In genomic region chr2:16093639-16094447, GRCh38 we compare ENCODE assay signal across 20 cellular contexts.
DNase-seq lines count a peak whose midpoint lies in the region; TF ChIP-seq lines count a peak whose summit lies in the region.
"Had no signal": no experiment of that assay in that cellular context is flagged by ENCODE, and none has a peak within 500 bp of the region (broad histone marks: within the 10 kb centered on the region; RNA-seq: fewer than 3 reads in every experiment).

No MANE protein-coding gene starts in this region.

- DNase-seq in DMS153 (lab: John Stamatoyannopoulos, UW), result peak; percentile 3
- no peak for DNase-seq in DMS153 treated with DMSO at 0.1 percent for 48 hours (lab: John Stamatoyannopoulos, UW; ENCODE audit: unreplicated experiment)
- DNase-seq in WERI-Rb-1, result no peak
- peak; percentile 3 for DNase-seq in kidney glomerular epithelial cell (lab: John Stamatoyannopoulos, UW)
- peak; percentile 30 for DNase-seq in renal cortical epithelial cell (ENCODE audit: low read depth)
- no peak for DNase-seq in NCI-H1048 (lab: John Stamatoyannopoulos, UW)
- no peak for DNase-seq in HCEC 1CT
- DNase-seq in COLO829 (ENCODE audit: low spot score), result no peak
- DNase-seq: activated CD4-positive, CD25-positive, alpha-beta regulatory T cell treated with anti-CD3 and anti-CD28 coated beads, Interleukin-2, amount 50 U/mL, for 72 hours; activated naive CD8-positive, alpha-beta T cell treated with anti-CD3 and anti-CD28 coated beads for 36 hours; DMS53; mammary epithelial cell; naive thymus-derived CD8-positive, alpha-beta T cell; NCI-H1694 treated with DMSO at 0.1 percent for 48 hours; NCI-H446 treated with DMSO at 0.1 percent for 48 hours had no signal

- no peak overlapping the region for H3K4me3 ChIP-seq in WERI-Rb-1 (ENCODE audit: low read depth, low read length)
- H3K4me3 ChIP-seq: gastroesophageal sphincter, prostate gland, SJSA1 had no signal

- no peak for TF ChIP-seq CTCF in WERI-Rb-1 (IDR thresholded peaks at IDR 0.05; ENCODE audit: low read depth, low read length)

- H3K36me3 ChIP-seq in WERI-Rb-1, result no peaks in the 10 kb centered on the region
- H3K36me3 ChIP-seq: gastroesophageal sphincter, prostate gland, SJSA1 had no signal

- H3K27ac ChIP-seq in WERI-Rb-1, result peak overlapping the region; percentile 68
- H3K27ac ChIP-seq: 22Rv1, epithelial cell of prostate, gastroesophageal sphincter, prostate gland, SJSA1 had no signal

- H3K27me3 ChIP-seq in WERI-Rb-1 (ENCODE audit: insufficient read depth, low read depth, severe bottlenecking), result no peaks in the 10 kb centered on the region
- H3K27me3 ChIP-seq: SJSA1 had no signal

- peaks cover 4% of the 10 kb centered on the region for H3K9me3 ChIP-seq in WERI-Rb-1 (ENCODE audit: severe bottlenecking)
- H3K9me3 ChIP-seq: gastroesophageal sphincter, prostate gland, SJSA1 had no signal

Comparison
In these comparisons a context has a peak if more than half of its experiments do, and no peak if none do; other contexts are left out.
1. DNase-seq: peak in DMS153 (single experiment), kidney glomerular epithelial cell (single experiment) and renal cortical epithelial cell (single experiment); none in DMS153 treated with DMSO at 0.1 percent for 48 hours (single experiment), WERI-Rb-1 (single experiment), NCI-H1048 (single experiment), HCEC 1CT (single experiment) and COLO829 (single experiment).